ENCODE assay signal across 1 cellular context in genomic region chr12:54958048-54958658, GRCh38.
TF ChIP-seq lines count a peak whose summit lies in the region.

No MANE protein-coding gene starts in this region.

TF ChIP-seq in H1, 55 proteins besides CTCF, POLR2A, EP300 and RAD21:
- peak; percentile 37; the same call in 1 of the 2 replicates for TF ChIP-seq TEAD4 (IDR thresholded peaks at IDR 0.05; ENCODE audit: low read depth, low read length)
- TF ChIP-seq EGR1 (IDR thresholded peaks at IDR 0.05; ENCODE audit: borderline replicate concordance, low read depth, low read length), result no peak
TF ChIP-seq in H1: peak in this region for 1.
